In the genomic region with DNA sequence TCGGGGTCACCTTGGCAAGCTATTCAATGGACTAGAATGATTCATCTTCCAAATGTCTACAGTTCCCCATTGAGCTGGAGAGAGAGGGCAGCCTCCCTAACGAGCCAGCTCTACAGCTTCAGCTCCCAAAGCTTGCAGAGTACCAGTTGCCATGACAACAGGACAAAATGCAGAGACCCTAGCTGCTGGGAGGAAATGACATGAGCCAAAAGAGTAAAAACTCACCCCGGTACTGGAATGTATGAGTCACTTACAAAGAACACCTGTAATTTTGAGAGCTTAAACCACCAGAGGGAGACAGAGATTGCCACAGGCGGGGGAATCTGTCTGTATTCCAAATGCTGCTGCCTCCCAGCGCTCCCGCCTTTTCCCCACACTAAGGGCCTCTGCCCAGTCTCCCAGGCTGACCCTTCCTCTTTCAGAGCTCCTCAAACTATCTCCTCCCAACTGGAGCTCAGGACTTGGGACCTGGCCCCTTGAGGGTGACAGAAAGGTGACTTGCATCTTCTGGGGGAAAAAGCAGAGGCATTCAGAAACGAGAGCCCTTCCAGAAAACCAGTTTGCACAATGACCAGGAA, we compare ENCODE assay signal across 1 cellular context.
TF ChIP-seq lines count a peak whose summit lies in the region.

No MANE protein-coding gene starts in this region.

TF ChIP-seq in K562, 482 proteins besides CTCF, POLR2A, EP300 and RAD21 (continued from another document):
- TF ChIP-seq NFATC3 (IDR thresholded peaks at IDR 0.05) (peak; percentile 59; the same call in 1 of the 2 replicates), ZEB2 (IDR thresholded peaks at IDR 0.05) (peak; percentile 91), RCOR1 (IDR thresholded peaks at IDR 0.05; ENCODE audit: borderline replicate concordance in 1 of 2, low read depth in 2 of 2, low read length in 2 of 2) (peak in 1 of 2 experiments; percentile 26; a peak in 1 of 4 replicates), FOS (IDR thresholded peaks at IDR 0.05; ENCODE audit: extremely low read depth, insufficient read length) (peak; percentile 36), E2F5 (CRISPR knock-in tag; IDR thresholded peaks at IDR 0.05) (no peak), ARID2 (IDR thresholded peaks at IDR 0.05) (peak; percentile 17; the same call in 1 of the 2 replicates), ZNF217 (CRISPR knock-in tag; IDR thresholded peaks at IDR 0.05) (no peak), ARID1B (IDR thresholded peaks at IDR 0.05) (0 out of 2 replicates have a peak, but pooled peaks have one; percentile 19), TEAD1 (CRISPR knock-in tag; IDR thresholded peaks at IDR 0.05) (peak in 1 of 2 experiments; percentile 62; a peak in 1 of 4 replicates), NFE2L1 (tag; IDR thresholded peaks at IDR 0.05; ENCODE audit: borderline replicate concordance, low read depth) (no peak), RFX1 (IDR thresholded peaks at IDR 0.05) (peak; percentile 93), JUND (IDR thresholded peaks at IDR 0.05; ENCODE audit: borderline replicate concordance, low read depth, low read length) (peak; percentile 92), JUND (tag; IDR thresholded peaks at IDR 0.05; ENCODE audit: borderline replicate concordance, low read depth, low read length) (peak; percentile 95), SRF (CRISPR knock-in tag; IDR thresholded peaks at IDR 0.05) (peak in 1 of 2 experiments; percentile 57; a peak in 1 of 4 replicates), ESRRA (IDR thresholded peaks at IDR 0.05; ENCODE audit: borderline replicate concordance, low read depth) (peak; percentile 44; the same call in 1 of the 2 replicates), MAZ (CRISPR knock-in tag; conservative IDR thresholded peaks at IDR 0.05 in 1 of 2, IDR thresholded peaks at IDR 0.05 in 1 of 2) (peak in 1 of 2 experiments; percentile 22; a peak in 1 of 4 replicates), SMARCA4 (IDR thresholded peaks at IDR 0.05) (peak; percentile 33; the same call in 1 of the 2 replicates)
- TF ChIP-seq, protein P1, sequence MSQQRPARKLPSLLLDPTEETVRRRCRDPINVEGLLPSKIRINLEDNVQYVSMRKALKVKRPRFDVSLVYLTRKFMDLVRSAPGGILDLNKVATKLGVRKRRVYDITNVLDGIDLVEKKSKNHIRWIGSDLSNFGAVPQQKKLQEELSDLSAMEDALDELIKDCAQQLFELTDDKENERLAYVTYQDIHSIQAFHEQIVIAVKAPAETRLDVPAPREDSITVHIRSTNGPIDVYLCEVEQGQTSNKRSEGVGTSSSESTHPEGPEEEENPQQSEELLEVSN (IDR thresholded peaks at IDR 0.05; ENCODE audit: borderline replicate concordance in 1 of 2, extremely low read depth in 1 of 2, insufficient read depth in 1 of 2, insufficient read length in 1 of 2, low read depth in 1 of 2, low read length in 1 of 2, poor library complexity in 1 of 2, severe bottlenecking in 1 of 2), result peak in 1 of 2 experiments; percentile 24
- TF ChIP-seq, protein P2, sequence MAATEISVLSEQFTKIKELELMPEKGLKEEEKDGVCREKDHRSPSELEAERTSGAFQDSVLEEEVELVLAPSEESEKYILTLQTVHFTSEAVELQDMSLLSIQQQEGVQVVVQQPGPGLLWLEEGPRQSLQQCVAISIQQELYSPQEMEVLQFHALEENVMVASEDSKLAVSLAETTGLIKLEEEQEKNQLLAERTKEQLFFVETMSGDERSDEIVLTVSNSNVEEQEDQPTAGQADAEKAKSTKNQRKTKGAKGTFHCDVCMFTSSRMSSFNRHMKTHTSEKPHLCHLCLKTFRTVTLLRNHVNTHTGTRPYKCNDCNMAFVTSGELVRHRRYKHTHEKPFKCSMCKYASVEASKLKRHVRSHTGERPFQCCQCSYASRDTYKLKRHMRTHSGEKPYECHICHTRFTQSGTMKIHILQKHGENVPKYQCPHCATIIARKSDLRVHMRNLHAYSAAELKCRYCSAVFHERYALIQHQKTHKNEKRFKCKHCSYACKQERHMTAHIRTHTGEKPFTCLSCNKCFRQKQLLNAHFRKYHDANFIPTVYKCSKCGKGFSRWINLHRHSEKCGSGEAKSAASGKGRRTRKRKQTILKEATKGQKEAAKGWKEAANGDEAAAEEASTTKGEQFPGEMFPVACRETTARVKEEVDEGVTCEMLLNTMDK (IDR thresholded peaks at IDR 0.05; ENCODE audit: borderline replicate concordance, insufficient read depth, low read depth, low read length, poor library complexity, severe bottlenecking), result peak; percentile 5
- TF ChIP-seq, protein P3, sequence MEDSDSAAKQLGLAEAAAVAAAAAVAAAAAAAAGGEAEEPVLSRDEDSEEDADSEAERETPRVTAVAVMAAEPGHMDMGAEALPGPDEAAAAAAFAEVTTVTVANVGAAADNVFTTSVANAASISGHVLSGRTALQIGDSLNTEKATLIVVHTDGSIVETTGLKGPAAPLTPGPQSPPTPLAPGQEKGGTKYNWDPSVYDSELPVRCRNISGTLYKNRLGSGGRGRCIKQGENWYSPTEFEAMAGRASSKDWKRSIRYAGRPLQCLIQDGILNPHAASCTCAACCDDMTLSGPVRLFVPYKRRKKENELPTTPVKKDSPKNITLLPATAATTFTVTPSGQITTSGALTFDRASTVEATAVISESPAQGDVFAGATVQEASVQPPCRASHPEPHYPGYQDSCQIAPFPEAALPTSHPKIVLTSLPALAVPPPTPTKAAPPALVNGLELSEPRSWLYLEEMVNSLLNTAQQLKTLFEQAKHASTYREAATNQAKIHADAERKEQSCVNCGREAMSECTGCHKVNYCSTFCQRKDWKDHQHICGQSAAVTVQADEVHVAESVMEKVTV (CRISPR knock-in tag; IDR thresholded peaks at IDR 0.05), result 0 out of 2 replicates have a peak, but pooled peaks have one; percentile 10
